18 cellular contexts compared by ENCODE assay signal in genomic region chr2:99399063-99399462, GRCh38.
A peak's percentile ranks its signal among the peaks of the same experiment; 100 is the strongest.
DNase-seq lines count a peak whose midpoint lies in the region; ATAC-seq and TF ChIP-seq lines count a peak whose summit lies in the region.
"Had no signal": no experiment of that assay in that cellular context is flagged by ENCODE, and none has a peak within 500 bp of the region (broad histone marks: within the 10 kb centered on the region; RNA-seq: fewer than 3 reads in every experiment).

No MANE protein-coding gene starts in this region.

- H3K36me3 ChIP-seq in cardiac muscle cell (peaks cover 64% of the 10 kb centered on the region), PC-3 (ENCODE audit: low read depth, low read length) (peaks cover 78% of the 10 kb centered on the region)

- H3F3A ChIP-seq in PC-3 (ENCODE audit: low read length, unreplicated experiment) = no peaks in the 10 kb centered on the region

- H3K27me3 Mint-ChIP-seq in activated naive CD8-positive, alpha-beta T cell treated with anti-CD3 and anti-CD28 coated beads for 36 hours = no peaks in the 10 kb centered on the region
- H3K27me3 Mint-ChIP-seq: CD8-positive, alpha-beta memory T cell had no signal

- no peaks in the 10 kb centered on the region for H3K27me3 ChIP-seq in cardiac muscle cell
- no peaks in the 10 kb centered on the region for H3K27me3 ChIP-seq in PC-3 (ENCODE audit: low read length)
- H3K27me3 ChIP-seq: stomach had no signal

- H3K4me1 ChIP-seq in cardiac muscle cell (ENCODE audit: low read depth) (peaks cover 21% of the 10 kb centered on the region), PC-3 (ENCODE audit: insufficient read depth, low read length) (peaks cover 15% of the 10 kb centered on the region)

- H3K4me3 ChIP-seq in cardiac muscle cell (no peak overlapping the region), PC-3 (ENCODE audit: low read length) (no peak overlapping the region)
- H3K4me3 ChIP-seq: stomach had no signal

- no peaks in the 10 kb centered on the region for H3K9me2 ChIP-seq in PC-3 (replicated peaks; ENCODE audit: low read length)

- no peak overlapping the region for H2AFZ ChIP-seq in PC-3 (ENCODE audit: low read length)

- H3K79me2 ChIP-seq in PC-3 (ENCODE audit: low read length) = no peaks in the 10 kb centered on the region

- peaks cover 38% of the 10 kb centered on the region for H3K36me3 Mint-ChIP-seq in activated naive CD8-positive, alpha-beta T cell treated with anti-CD3 and anti-CD28 coated beads for 36 hours
- peaks cover 100% of the 10 kb centered on the region for H3K36me3 Mint-ChIP-seq in stimulated activated effector memory CD8-positive, alpha-beta T cell treated with anti-CD3 and anti-CD28 coated beads, Interleukin-12 subunit alpha, Interleukin-12 subunit beta, amount 100 ng/mL, for 72 hours

- peak overlapping the region; percentile 47 for H3K27ac Mint-ChIP-seq in activated naive CD8-positive, alpha-beta T cell treated with anti-CD3 and anti-CD28 coated beads for 36 hours
- peak overlapping the region; percentile 33 for H3K27ac Mint-ChIP-seq in stimulated activated effector memory CD8-positive, alpha-beta T cell treated with anti-CD3 and anti-CD28 coated beads, Interleukin-12 subunit alpha, Interleukin-12 subunit beta, amount 100 ng/mL, for 72 hours
- H3K27ac Mint-ChIP-seq: WTC11 had no signal

- POLR2A ChIA-PET in PC-3 (lab: Charles Lee; ENCODE audit: unreplicated experiment) = no interaction called here

- H3K4me1 Mint-ChIP-seq in activated naive CD8-positive, alpha-beta T cell treated with anti-CD3 and anti-CD28 coated beads for 36 hours = peaks cover 13% of the 10 kb centered on the region
- H3K4me1 Mint-ChIP-seq in stimulated activated effector memory CD8-positive, alpha-beta T cell treated with anti-CD3 and anti-CD28 coated beads, Interleukin-12 subunit alpha, Interleukin-12 subunit beta, amount 100 ng/mL, for 72 hours = no peaks in the 10 kb centered on the region

- no TSS peak for BruUV-seq in PC-3 (replicated peaks; lab: Mats Ljungman, UMichigan)

- no peak for TF ChIP-seq CTCF in cardiac muscle cell (IDR thresholded peaks at IDR 0.05; ENCODE audit: low read depth, low read length)
- no peak for TF ChIP-seq CTCF in PC-3 (conservative IDR thresholded peaks at IDR 0.05; ENCODE audit: low read depth, low read length)

- DNase-seq in cardiac muscle cell (ENCODE audit: low read depth in 1 of 2, low spot score in 1 of 2) (no peak), left ventricle myocardium superior (no peak), globus pallidus (ENCODE audit: low spot score) (peak; percentile 40), PC-3 (no peak), UCSD-AML1 (lab: John Stamatoyannopoulos, UW; ENCODE audit: unreplicated experiment) (no peak)
- DNase-seq in activated naive CD8-positive, alpha-beta T cell treated with anti-CD3 and anti-CD28 coated beads for 36 hours = no peak
- no peak for DNase-seq in stimulated activated effector memory CD8-positive, alpha-beta T cell treated with anti-CD3 and anti-CD28 coated beads, Interleukin-12 subunit alpha, Interleukin-12 subunit beta, amount 100 ng/mL, for 72 hours (ENCODE audit: low spot score in 2 of 2)
- DNase-seq: ACHN; activated gamma-delta T cell treated with Interleukin-2 at 50 U/mL for 16 hours; CD8-positive, alpha-beta memory T cell; dermis blood vessel endothelial cell; EL; KG1; NCI-H1092; NCI-H2171 treated with DMSO at 0.1 percent for 48 hours; stomach had no signal

- H3K9me3 Mint-ChIP-seq in activated naive CD8-positive, alpha-beta T cell treated with anti-CD3 and anti-CD28 coated beads for 36 hours = no peaks in the 10 kb centered on the region
- H3K9me3 Mint-ChIP-seq in stimulated activated effector memory CD8-positive, alpha-beta T cell treated with anti-CD3 and anti-CD28 coated beads, Interleukin-12 subunit alpha, Interleukin-12 subunit beta, amount 100 ng/mL, for 72 hours = no peaks in the 10 kb centered on the region
- H3K9me3 Mint-ChIP-seq: CD8-positive, alpha-beta memory T cell; WTC11 had no signal

- no peak overlapping the region for H3K4me3 Mint-ChIP-seq in activated naive CD8-positive, alpha-beta T cell treated with anti-CD3 and anti-CD28 coated beads for 36 hours
- no peak overlapping the region for H3K4me3 Mint-ChIP-seq in stimulated activated effector memory CD8-positive, alpha-beta T cell treated with anti-CD3 and anti-CD28 coated beads, Interleukin-12 subunit alpha, Interleukin-12 subunit beta, amount 100 ng/mL, for 72 hours
- H3K4me3 Mint-ChIP-seq: CD8-positive, alpha-beta memory T cell; WTC11 had no signal

- H3K9me3 ChIP-seq in cardiac muscle cell (ENCODE audit: low read depth) (no peaks in the 10 kb centered on the region), PC-3 (ENCODE audit: low read length) (no peaks in the 10 kb centered on the region)
- H3K9me3 ChIP-seq: stomach had no signal

- CTCF ChIA-PET in PC-3 (lab: Charles Lee) = no interaction called here

- ATAC-seq in left ventricle myocardium superior (no peak), PC-3 (no peak), GM18867 (IDR thresholded peaks at IDR 0.05; ENCODE audit: unreplicated experiment) (no peak)
- ATAC-seq in stimulated activated effector memory CD8-positive, alpha-beta T cell treated with anti-CD3 and anti-CD28 coated beads, Interleukin-12 subunit alpha, Interleukin-12 subunit beta, amount 100 ng/mL, for 72 hours = no peak
- ATAC-seq: WTC11 had no signal

- H3K9ac ChIP-seq in PC-3 (ENCODE audit: low read length) = no peak overlapping the region

- no peak overlapping the region for H3K4me2 ChIP-seq in PC-3 (ENCODE audit: low read length)

- H4K20me1 ChIP-seq in PC-3 (ENCODE audit: low read length) = no peaks in the 10 kb centered on the region

- intact Hi-C loops in left ventricle myocardium superior (cut with micrococcal nuclease) = no loop called here
- intact Hi-C loops in PC-3 (cut with micrococcal nuclease) = no loop called here

- H3K27ac ChIP-seq in cardiac muscle cell (peak overlapping the region; percentile 69), PC-3 (ENCODE audit: low read length) (no peak overlapping the region)
- H3K27ac ChIP-seq: stomach had no signal
